8 cellular contexts compared by ENCODE assay signal in genomic region chr10:133373104-133373624, GRCh38. TPM values are rescaled to one million over a fixed set of nuclear protein-coding genes. Genes with fewer than 3 reads are reported as not detected.
DNase-seq lines count a peak whose midpoint lies in the region; ATAC-seq and TF ChIP-seq lines count a peak whose summit lies in the region.

ECHS1 (minus strand) TSS chr10:133373354; CDS start chr10:133373333, 21 bp downstream.

- peak within 1 kb of the TSS; percentile 74 for H3K4me3 ChIP-seq in GM12865 (ENCODE audit: low read depth, low read length)
- peak within 1 kb of the TSS; percentile 83 for H3K4me3 ChIP-seq in adipocyte (ENCODE audit: low read length)
- H3K4me3 ChIP-seq in transverse colon = peak within 1 kb of the TSS; percentile 60 to 87 (median 78)

- WGBS in transverse colon (ENCODE audit: low coverage in 1 of 2), 2 donors = 0% methylated on average over 24 of the region's 57 CpGs; no CpG with 5 or more reads in 1 of the 2 donors

- H3K9me3 ChIP-seq in adipocyte (ENCODE audit: control insufficient read depth, low read length) = no peaks in the 10 kb centered on the region
- H3K9me3 ChIP-seq in transverse colon = no peaks in the 10 kb centered on the region

- H3K27ac ChIP-seq in transverse colon = peak within 1 kb of the TSS; percentile 91 to 92 (median 92)

- TF ChIP-seq EP300 in transverse colon (IDR thresholded peaks at IDR 0.05; ENCODE audit: low read depth) = no peak

- H3K9ac ChIP-seq in adipocyte (ENCODE audit: low read length) = peak within 1 kb of the TSS; percentile 86

- in situ Hi-C loops in transverse colon (cut with MboI; ENCODE audit: low pct_ligation_motif_present in 1 of 4, low pct_unique_long_range_greater_than_20kb in 1 of 4, low sequenced_read_pairs in 3 of 4) = no loop called here

- peaks cover 17% of the 10 kb centered on the region for H3K4me1 ChIP-seq in adipocyte (ENCODE audit: control insufficient read depth, insufficient read depth, low read length)
- H3K4me1 ChIP-seq in transverse colon = peaks cover 5 to 30% (median 21%) of the 10 kb centered on the region in 4 donors

- peaks cover 30% of the 10 kb centered on the region for H3K36me3 ChIP-seq in adipocyte (ENCODE audit: control insufficient read depth, insufficient read depth, low read length, severe bottlenecking)
- H3K36me3 ChIP-seq in transverse colon = peaks cover 0 to 19% (median 9%) of the 10 kb centered on the region in 4 donors

- H3K27me3 ChIP-seq in adipocyte (replicated peaks; ENCODE audit: control insufficient read depth, insufficient read depth, low read length) (no peaks in the 10 kb centered on the region), transverse colon (no peaks in the 10 kb centered on the region)

- DNase-seq in GM12865 (ENCODE audit: low read depth) (peak; percentile 95), NCI-H1417 treated with DMSO at 0.1 percent for 48 hours (lab: John Stamatoyannopoulos, UW) (peak; percentile 13), T follicular helper cell (ENCODE audit: low read depth) (peak; percentile 90), adipocyte (ENCODE audit: low read depth) (peak; percentile 98), cardiac septum (ENCODE audit: low spot score) (peak; percentile 98), pons (ENCODE audit: low spot score) (peak; percentile 93), transverse colon (peak; percentile 97)

- TF ChIP-seq POLR2A in transverse colon (IDR thresholded peaks at IDR 0.05) = peak; percentile 77

- intact Hi-C loops in cardiac septum (cut with DNase I) (loop anchor here (5.0 kb wide), 1 partner anchor 66 kb away; the partner anchor contains the start of genes TUBGCP2 and ZNF511), transverse colon (cut with DNase I; ENCODE audit: low total_unique reads) (no loop called here)

- ATAC-seq in HG02798 (IDR thresholded peaks at IDR 0.05; ENCODE audit: poor library complexity, unreplicated experiment) = peak; percentile 97

- TF ChIP-seq CTCF in GM12865 (IDR thresholded peaks at IDR 0.05; ENCODE audit: insufficient read depth, low read depth, low read length, missing control alignments) = no peak
- TF ChIP-seq CTCF in transverse colon (IDR thresholded peaks at IDR 0.05) = no peak

RNA-seq across cellular contexts. Expression of gene ECHS1, which starts in this region (rescaled TPM):
- total RNA-seq in cardiac septum = 152 TPM
- total RNA-seq in transverse colon = 100 to 1,000 TPM in 3 of 4 donors, 10 to 100 TPM in 1; 48.3 to 165 (median 120) TPM

Comparison
In these comparisons a context has a peak if more than half of its experiments do, and no peak if none do; other contexts are left out.
1. Peak in every context shown above with its lines: DNase-seq, ATAC-seq, H3K4me3 ChIP-seq and H3K27ac ChIP-seq.
2. DNase-seq: peak in every context shown above with its lines; median percentile 98 in adipocyte; 98 in cardiac septum; 97 in transverse colon; 95 in GM12865; 93 in pons; 90 in T follicular helper cell; 13 in NCI-H1417 treated with DMSO at 0.1 percent for 48 hours.